26 cellular contexts compared by ENCODE assay signal in genomic region chr3:172644258-172644657, GRCh38.
"Had no signal": no experiment of that assay in that cellular context is flagged by ENCODE, and none has a peak within 500 bp of the region (broad histone marks: within the 10 kb centered on the region; RNA-seq: fewer than 3 reads in every experiment).

No MANE protein-coding gene starts in this region.

- ATAC-seq: naive thymus-derived CD8-positive, alpha-beta T cell; natural killer cell treated with Interleukin-12 subunit alpha and Interleukin-12 subunit beta and Interleukin-15 and Interleukin-18, amount 100 ng/mL, for 72 hours; right cardiac atrium; stimulated activated effector memory CD8-positive, alpha-beta T cell treated with anti-CD3 and anti-CD28 coated beads, Interleukin-12 subunit alpha, Interleukin-12 subunit beta, amount 100 ng/mL, for 72 hours; stimulated activated naive B cell treated with anti-CD40 and anti-IgM and Interleukin-4, amounts not matched to agents 10 μg/mL and 1 μg/mL and 100 μg/mL, for 72 hours; upper lobe of right lung had no signal

- H3K27ac ChIP-seq: neutrophil, ovary, psoas muscle, right lobe of liver, sigmoid colon, stomach, thoracic aorta, thyroid gland, tibial nerve, upper lobe of right lung, uterus had no signal

- H3K27me3 ChIP-seq: neutrophil, ovary, right lobe of liver, sigmoid colon, stomach, thyroid gland, tibial nerve, upper lobe of right lung, uterus had no signal

- DNase-seq: naive B cell; naive thymus-derived CD8-positive, alpha-beta T cell; nephron progenitor cell; nucleus accumbens; ovary; posterior cingulate gyrus; right cardiac atrium; sigmoid colon; small intestine; stimulated activated CD4-positive, alpha-beta T cell treated with anti-CD3 and anti-CD28 coated beads, Interleukin-15, amount 100 ng/mL, for 24 hours; stimulated activated CD4-positive, alpha-beta T cell treated with anti-CD3 and anti-CD28 coated beads, Interleukin-2, amount 100 ng/mL, for 24 hours; stimulated activated CD4-positive, alpha-beta T cell treated with anti-CD3 and anti-CD28 coated beads, Interleukin-2, amount 100 ng/mL, for 48 hours; stimulated activated CD4-positive, alpha-beta T cell treated with anti-CD3 and anti-CD28 coated beads, Interleukin-4, amount 100 ng/mL, for 24 hours; stimulated activated naive B cell treated with anti-CD40 and anti-IgM and Interleukin-4, amounts not matched to agents 10 μg/mL and 1 μg/mL and 100 μg/mL, for 72 hours; stimulated activated naive CD4-positive, alpha-beta T cell treated with Interleukin-2 at 50 U/mL for 16 hours; stomach; thyroid gland; upper lobe of right lung; uterus had no signal

- H3K4me3 ChIP-seq: ovary, psoas muscle, right lobe of liver, sigmoid colon, stomach, thoracic aorta, thyroid gland, tibial nerve, upper lobe of right lung, uterus had no signal

- H3K4me1 ChIP-seq: psoas muscle, uterus had no signal

- H3K9me3 ChIP-seq: neutrophil, ovary, psoas muscle, right lobe of liver, sigmoid colon, stomach, thoracic aorta, thyroid gland, tibial nerve, upper lobe of right lung, uterus had no signal

- FAIRE-seq: small intestine had no signal

- H3K36me3 ChIP-seq: neutrophil, ovary, right lobe of liver, thoracic aorta, thyroid gland, uterus had no signal
